In the genomic region with DNA sequence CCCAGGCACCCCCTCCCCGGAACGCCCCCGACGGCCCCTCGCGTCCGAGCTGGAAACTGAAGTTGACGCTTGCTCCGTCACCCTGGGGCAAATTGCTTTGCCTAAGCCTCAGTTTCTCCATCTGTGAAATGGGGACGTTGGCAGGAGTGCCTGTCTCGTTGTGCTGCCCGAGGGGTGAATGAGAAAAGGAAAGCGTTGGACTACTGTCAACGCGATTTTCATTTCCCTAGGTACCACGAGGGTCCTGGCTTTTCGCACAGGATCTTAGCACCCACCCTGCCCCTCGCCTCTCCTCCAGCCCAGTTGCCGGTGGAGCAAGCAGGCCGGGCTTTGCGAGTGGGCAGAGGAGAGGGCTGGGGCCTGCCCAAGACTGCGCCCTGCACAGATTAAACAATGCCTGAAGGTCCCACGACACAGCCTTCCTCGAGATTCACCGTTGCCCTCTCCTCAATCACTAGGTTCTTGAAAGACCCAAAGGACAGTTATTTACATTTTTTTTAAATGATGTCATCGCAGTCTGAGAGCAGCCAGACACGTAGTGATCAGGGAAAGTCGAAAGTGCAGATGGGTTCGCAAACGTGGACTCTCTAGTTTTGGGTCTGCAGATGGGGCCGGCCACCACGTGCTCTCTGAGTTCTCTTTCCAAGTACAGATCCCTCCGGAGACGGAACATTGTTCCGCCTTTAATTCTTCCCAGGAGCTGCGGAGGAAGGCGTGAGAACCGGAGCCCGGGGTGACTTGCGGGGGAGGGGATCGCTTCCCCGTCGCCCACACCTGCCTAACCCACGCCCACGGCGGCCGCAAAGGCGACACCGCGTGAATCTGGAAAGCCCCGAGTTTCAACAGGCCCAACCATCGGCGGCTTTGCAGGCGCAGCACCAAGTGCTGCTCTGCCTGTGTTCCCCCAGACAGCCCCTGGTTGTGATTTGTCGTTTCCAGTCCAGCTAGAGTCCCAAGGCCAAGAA, we compare ENCODE assay signal across 1 cellular context.
A peak's percentile ranks its signal among the peaks of the same experiment; 100 is the strongest.
TF ChIP-seq lines count a peak whose summit lies in the region.

No MANE protein-coding gene starts in this region.

TF ChIP-seq in GM12878, 131 proteins besides CTCF, POLR2A, EP300 and RAD21 (continued from another document and continues in another):
- TF ChIP-seq, protein P1, sequence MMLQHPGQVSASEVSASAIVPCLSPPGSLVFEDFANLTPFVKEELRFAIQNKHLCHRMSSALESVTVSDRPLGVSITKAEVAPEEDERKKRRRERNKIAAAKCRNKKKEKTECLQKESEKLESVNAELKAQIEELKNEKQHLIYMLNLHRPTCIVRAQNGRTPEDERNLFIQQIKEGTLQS (IDR thresholded peaks at IDR 0.05; ENCODE audit: borderline replicate concordance, extremely low read depth, low read depth, low read length), result no peak
- peak; percentile 81 for TF ChIP-seq MEF2B (IDR thresholded peaks at IDR 0.05; ENCODE audit: partially characterized antibody, poor library complexity, severe bottlenecking)
- TF ChIP-seq HDGF (IDR thresholded peaks at IDR 0.05), result peak; percentile 58; the same call in 1 of the 2 replicates
- peak; percentile 75; the same call in 1 of the 2 replicates for TF ChIP-seq ASH2L (IDR thresholded peaks at IDR 0.05; ENCODE audit: borderline replicate concordance, low read depth)
- 0 out of 2 replicates have a peak, but pooled peaks have one; percentile 43 for TF ChIP-seq JUND (IDR thresholded peaks at IDR 0.05; ENCODE audit: low read depth, low read length)
- TF ChIP-seq ATF7 (IDR thresholded peaks at IDR 0.05; ENCODE audit: low read depth), result peak; percentile 99
- TF ChIP-seq NFYA (IDR thresholded peaks at IDR 0.05; ENCODE audit: borderline replicate concordance, low read depth, low read length), result no peak
- TF ChIP-seq, protein P2, sequence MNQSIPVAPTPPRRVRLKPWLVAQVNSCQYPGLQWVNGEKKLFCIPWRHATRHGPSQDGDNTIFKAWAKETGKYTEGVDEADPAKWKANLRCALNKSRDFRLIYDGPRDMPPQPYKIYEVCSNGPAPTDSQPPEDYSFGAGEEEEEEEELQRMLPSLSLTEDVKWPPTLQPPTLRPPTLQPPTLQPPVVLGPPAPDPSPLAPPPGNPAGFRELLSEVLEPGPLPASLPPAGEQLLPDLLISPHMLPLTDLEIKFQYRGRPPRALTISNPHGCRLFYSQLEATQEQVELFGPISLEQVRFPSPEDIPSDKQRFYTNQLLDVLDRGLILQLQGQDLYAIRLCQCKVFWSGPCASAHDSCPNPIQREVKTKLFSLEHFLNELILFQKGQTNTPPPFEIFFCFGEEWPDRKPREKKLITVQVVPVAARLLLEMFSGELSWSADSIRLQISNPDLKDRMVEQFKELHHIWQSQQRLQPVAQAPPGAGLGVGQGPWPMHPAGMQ (IDR thresholded peaks at IDR 0.05; ENCODE audit: borderline replicate concordance), result peak; percentile 74
- TF ChIP-seq SMAD5 (IDR thresholded peaks at IDR 0.05; ENCODE audit: low read depth), result peak; percentile 77
- peak; percentile 100 for TF ChIP-seq DPF2 (IDR thresholded peaks at IDR 0.05)
- TF ChIP-seq NFXL1 (IDR thresholded peaks at IDR 0.05; ENCODE audit: borderline replicate concordance), result no peak
- no peak for TF ChIP-seq YBX1 (IDR thresholded peaks at IDR 0.05)
- peak; percentile 88; the same call in 1 of the 2 replicates for TF ChIP-seq RCOR1 (conservative IDR thresholded peaks at IDR 0.05; ENCODE audit: low read depth, low read length)
- TF ChIP-seq, protein P3, sequence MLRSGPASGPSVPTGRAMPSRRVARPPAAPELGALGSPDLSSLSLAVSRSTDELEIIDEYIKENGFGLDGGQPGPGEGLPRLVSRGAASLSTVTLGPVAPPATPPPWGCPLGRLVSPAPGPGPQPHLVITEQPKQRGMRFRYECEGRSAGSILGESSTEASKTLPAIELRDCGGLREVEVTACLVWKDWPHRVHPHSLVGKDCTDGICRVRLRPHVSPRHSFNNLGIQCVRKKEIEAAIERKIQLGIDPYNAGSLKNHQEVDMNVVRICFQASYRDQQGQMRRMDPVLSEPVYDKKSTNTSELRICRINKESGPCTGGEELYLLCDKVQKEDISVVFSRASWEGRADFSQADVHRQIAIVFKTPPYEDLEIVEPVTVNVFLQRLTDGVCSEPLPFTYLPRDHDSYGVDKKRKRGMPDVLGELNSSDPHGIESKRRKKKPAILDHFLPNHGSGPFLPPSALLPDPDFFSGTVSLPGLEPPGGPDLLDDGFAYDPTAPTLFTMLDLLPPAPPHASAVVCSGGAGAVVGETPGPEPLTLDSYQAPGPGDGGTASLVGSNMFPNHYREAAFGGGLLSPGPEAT (IDR thresholded peaks at IDR 0.05; ENCODE audit: low read depth), result peak; percentile 99
- TF ChIP-seq, protein P4, sequence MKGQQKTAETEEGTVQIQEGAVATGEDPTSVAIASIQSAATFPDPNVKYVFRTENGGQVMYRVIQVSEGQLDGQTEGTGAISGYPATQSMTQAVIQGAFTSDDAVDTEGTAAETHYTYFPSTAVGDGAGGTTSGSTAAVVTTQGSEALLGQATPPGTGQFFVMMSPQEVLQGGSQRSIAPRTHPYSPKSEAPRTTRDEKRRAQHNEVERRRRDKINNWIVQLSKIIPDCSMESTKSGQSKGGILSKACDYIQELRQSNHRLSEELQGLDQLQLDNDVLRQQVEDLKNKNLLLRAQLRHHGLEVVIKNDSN (IDR thresholded peaks at IDR 0.05; ENCODE audit: borderline replicate concordance, extremely low read length, insufficient read depth, low read depth, low read length), result peak; percentile 10
- TF ChIP-seq, protein P5, sequence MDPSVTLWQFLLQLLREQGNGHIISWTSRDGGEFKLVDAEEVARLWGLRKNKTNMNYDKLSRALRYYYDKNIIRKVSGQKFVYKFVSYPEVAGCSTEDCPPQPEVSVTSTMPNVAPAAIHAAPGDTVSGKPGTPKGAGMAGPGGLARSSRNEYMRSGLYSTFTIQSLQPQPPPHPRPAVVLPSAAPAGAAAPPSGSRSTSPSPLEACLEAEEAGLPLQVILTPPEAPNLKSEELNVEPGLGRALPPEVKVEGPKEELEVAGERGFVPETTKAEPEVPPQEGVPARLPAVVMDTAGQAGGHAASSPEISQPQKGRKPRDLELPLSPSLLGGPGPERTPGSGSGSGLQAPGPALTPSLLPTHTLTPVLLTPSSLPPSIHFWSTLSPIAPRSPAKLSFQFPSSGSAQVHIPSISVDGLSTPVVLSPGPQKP (IDR thresholded peaks at IDR 0.05; ENCODE audit: low read depth, low read length), result no peak
- peak; percentile 26; the same call in 1 of the 2 replicates for TF ChIP-seq ZNF384 (IDR thresholded peaks at IDR 0.05; ENCODE audit: borderline replicate concordance, low read depth, low read length)
- peak; percentile 73 for TF ChIP-seq RAD51 (IDR thresholded peaks at IDR 0.05)
- no peak for TF ChIP-seq GABPA (IDR thresholded peaks at IDR 0.05; ENCODE audit: low read depth)
- peak; percentile 99 for TF ChIP-seq IKZF1 (conservative IDR thresholded peaks at IDR 0.05)
- peak; percentile 84; the same call in 1 of the 2 replicates for TF ChIP-seq CBFB (IDR thresholded peaks at IDR 0.05; ENCODE audit: low read depth)
- peak; percentile 87 for TF ChIP-seq CREM (IDR thresholded peaks at IDR 0.05; ENCODE audit: low read depth)
- no peak for TF ChIP-seq WRNIP1 (IDR thresholded peaks at IDR 0.05; ENCODE audit: borderline replicate concordance, low read depth, low read length)
- peak; percentile 93 for TF ChIP-seq ZNF217 (IDR thresholded peaks at IDR 0.05)
- 0 out of 2 replicates have a peak, but pooled peaks have one; percentile 33 for TF ChIP-seq ZNF24 (IDR thresholded peaks at IDR 0.05)
- TF ChIP-seq YY1 (IDR thresholded peaks at IDR 0.05; ENCODE audit: low read depth, low read length), result peak; percentile 74
- TF ChIP-seq TBL1XR1 (IDR thresholded peaks at IDR 0.05; ENCODE audit: low read depth, low read length), result peak; percentile 83
- TF ChIP-seq NR2C2 (IDR thresholded peaks at IDR 0.05; ENCODE audit: borderline replicate concordance, control insufficient read depth, insufficient read length, low read depth), result no peak
- no peak for TF ChIP-seq STAT3 (IDR thresholded peaks at IDR 0.05; ENCODE audit: low read depth, low read length)
- TF ChIP-seq ZNF622 (IDR thresholded peaks at IDR 0.05), result no peak
- TF ChIP-seq RBBP5 (conservative IDR thresholded peaks at IDR 0.05), result 0 out of 2 replicates have a peak, but pooled peaks have one; percentile 79
- peak; percentile 74 to 100 for TF ChIP-seq EGR1 (IDR thresholded peaks at IDR 0.05; ENCODE audit: borderline replicate concordance in 1 of 2, low read depth in 2 of 2, low read length in 2 of 2)
- peak; percentile 70 for TF ChIP-seq BMI1 (IDR thresholded peaks at IDR 0.05; ENCODE audit: borderline replicate concordance)
- no peak for TF ChIP-seq NR2C1 (IDR thresholded peaks at IDR 0.05)
- TF ChIP-seq SMARCA5 (IDR thresholded peaks at IDR 0.05), result peak; percentile 87
- peak; percentile 99 for TF ChIP-seq RELA (IDR thresholded peaks at IDR 0.05; ENCODE audit: borderline replicate concordance, partially characterized antibody)
- TF ChIP-seq, protein P6, sequence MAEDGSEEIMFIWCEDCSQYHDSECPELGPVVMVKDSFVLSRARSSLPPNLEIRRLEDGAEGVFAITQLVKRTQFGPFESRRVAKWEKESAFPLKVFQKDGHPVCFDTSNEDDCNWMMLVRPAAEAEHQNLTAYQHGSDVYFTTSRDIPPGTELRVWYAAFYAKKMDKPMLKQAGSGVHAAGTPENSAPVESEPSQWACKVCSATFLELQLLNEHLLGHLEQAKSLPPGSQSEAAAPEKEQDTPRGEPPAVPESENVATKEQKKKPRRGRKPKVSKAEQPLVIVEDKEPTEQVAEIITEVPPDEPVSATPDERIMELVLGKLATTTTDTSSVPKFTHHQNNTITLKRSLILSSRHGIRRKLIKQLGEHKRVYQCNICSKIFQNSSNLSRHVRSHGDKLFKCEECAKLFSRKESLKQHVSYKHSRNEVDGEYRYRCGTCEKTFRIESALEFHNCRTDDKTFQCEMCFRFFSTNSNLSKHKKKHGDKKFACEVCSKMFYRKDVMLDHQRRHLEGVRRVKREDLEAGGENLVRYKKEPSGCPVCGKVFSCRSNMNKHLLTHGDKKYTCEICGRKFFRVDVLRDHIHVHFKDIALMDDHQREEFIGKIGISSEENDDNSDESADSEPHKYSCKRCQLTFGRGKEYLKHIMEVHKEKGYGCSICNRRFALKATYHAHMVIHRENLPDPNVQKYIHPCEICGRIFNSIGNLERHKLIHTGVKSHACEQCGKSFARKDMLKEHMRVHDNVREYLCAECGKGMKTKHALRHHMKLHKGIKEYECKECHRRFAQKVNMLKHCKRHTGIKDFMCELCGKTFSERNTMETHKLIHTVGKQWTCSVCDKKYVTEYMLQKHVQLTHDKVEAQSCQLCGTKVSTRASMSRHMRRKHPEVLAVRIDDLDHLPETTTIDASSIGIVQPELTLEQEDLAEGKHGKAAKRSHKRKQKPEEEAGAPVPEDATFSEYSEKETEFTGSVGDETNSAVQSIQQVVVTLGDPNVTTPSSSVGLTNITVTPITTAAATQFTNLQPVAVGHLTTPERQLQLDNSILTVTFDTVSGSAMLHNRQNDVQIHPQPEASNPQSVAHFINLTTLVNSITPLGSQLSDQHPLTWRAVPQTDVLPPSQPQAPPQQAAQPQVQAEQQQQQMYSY (CRISPR knock-in tag; IDR thresholded peaks at IDR 0.05), result peak; percentile 70; the same call in 1 of the 2 replicates
- TF ChIP-seq, protein P7, sequence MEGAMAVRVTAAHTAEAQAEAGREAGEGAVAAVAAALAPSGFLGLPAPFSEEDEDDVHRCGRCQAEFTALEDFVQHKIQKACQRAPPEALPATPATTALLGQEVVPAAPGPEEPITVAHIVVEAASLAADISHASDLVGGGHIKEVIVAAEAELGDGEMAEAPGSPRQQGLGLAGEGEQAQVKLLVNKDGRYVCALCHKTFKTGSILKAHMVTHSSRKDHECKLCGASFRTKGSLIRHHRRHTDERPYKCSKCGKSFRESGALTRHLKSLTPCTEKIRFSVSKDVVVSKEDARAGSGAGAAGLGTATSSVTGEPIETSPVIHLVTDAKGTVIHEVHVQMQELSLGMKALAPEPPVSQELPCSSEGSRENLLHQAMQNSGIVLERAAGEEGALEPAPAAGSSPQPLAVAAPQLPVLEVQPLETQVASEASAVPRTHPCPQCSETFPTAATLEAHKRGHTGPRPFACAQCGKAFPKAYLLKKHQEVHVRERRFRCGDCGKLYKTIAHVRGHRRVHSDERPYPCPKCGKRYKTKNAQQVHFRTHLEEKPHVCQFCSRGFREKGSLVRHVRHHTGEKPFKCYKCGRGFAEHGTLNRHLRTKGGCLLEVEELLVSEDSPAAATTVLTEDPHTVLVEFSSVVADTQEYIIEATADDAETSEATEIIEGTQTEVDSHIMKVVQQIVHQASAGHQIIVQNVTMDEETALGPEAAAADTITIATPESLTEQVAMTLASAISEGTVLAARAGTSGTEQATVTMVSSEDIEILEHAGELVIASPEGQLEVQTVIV (IDR thresholded peaks at IDR 0.05; ENCODE audit: borderline replicate concordance, partially characterized antibody), result no peak
- TF ChIP-seq KLF5 (IDR thresholded peaks at IDR 0.05; ENCODE audit: partially characterized antibody), result peak; percentile 63
- TF ChIP-seq ZSCAN29 (IDR thresholded peaks at IDR 0.05), result peak; percentile 86
- TF ChIP-seq POLR2AphosphoS5 (IDR thresholded peaks at IDR 0.05; ENCODE audit: low read length), result peak; percentile 65
- no peak for TF ChIP-seq SUZ12 (IDR thresholded peaks at IDR 0.05; ENCODE audit: unreplicated experiment)
- peak; percentile 51; the same call in 1 of the 2 replicates for TF ChIP-seq JUNB (IDR thresholded peaks at IDR 0.05)
- peak; percentile 94 for TF ChIP-seq BACH1 (IDR thresholded peaks at IDR 0.05; ENCODE audit: borderline replicate concordance)
- peak; percentile 96 for TF ChIP-seq TCF12 (IDR thresholded peaks at IDR 0.05; ENCODE audit: low read depth, low read length)
- TF ChIP-seq, protein P8, sequence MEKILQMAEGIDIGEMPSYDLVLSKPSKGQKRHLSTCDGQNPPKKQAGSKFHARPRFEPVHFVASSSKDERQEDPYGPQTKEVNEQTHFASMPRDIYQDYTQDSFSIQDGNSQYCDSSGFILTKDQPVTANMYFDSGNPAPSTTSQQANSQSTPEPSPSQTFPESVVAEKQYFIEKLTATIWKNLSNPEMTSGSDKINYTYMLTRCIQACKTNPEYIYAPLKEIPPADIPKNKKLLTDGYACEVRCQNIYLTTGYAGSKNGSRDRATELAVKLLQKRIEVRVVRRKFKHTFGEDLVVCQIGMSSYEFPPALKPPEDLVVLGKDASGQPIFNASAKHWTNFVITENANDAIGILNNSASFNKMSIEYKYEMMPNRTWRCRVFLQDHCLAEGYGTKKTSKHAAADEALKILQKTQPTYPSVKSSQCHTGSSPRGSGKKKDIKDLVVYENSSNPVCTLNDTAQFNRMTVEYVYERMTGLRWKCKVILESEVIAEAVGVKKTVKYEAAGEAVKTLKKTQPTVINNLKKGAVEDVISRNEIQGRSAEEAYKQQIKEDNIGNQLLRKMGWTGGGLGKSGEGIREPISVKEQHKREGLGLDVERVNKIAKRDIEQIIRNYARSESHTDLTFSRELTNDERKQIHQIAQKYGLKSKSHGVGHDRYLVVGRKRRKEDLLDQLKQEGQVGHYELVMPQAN (conservative IDR thresholded peaks at IDR 0.05), result peak; percentile 81
- TF ChIP-seq, protein P9, sequence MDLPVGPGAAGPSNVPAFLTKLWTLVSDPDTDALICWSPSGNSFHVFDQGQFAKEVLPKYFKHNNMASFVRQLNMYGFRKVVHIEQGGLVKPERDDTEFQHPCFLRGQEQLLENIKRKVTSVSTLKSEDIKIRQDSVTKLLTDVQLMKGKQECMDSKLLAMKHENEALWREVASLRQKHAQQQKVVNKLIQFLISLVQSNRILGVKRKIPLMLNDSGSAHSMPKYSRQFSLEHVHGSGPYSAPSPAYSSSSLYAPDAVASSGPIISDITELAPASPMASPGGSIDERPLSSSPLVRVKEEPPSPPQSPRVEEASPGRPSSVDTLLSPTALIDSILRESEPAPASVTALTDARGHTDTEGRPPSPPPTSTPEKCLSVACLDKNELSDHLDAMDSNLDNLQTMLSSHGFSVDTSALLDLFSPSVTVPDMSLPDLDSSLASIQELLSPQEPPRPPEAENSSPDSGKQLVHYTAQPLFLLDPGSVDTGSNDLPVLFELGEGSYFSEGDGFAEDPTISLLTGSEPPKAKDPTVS (IDR thresholded peaks at IDR 0.05; ENCODE audit: low read depth, low read length), result no peak
- TF ChIP-seq TCF3 (IDR thresholded peaks at IDR 0.05; ENCODE audit: borderline replicate concordance, insufficient read depth, low read depth, low read length), result peak; percentile 97
